In the genomic region with DNA sequence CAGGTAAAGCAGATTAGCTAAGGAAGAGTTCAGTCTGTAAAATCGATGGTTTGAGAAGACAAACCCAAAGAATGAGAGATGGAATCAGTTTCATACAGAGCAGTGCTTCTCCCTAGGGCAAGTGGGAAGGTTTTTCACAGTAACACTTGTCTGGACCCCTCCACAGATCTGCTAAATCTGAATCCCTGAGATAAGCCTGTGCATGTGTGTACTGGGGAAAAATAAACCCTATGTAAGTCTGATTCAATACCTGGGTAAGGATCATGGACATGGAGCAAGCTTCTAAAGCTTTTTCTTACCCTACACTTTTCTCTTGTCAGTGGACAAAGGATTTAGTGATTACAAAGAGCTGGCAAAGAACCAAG, we compare ENCODE assay signal across 18 cellular contexts. TPM values are rescaled to one million over a fixed set of nuclear protein-coding genes. Genes with fewer than 3 reads are reported as not detected.
DNase-seq lines count a peak whose midpoint lies in the region; ATAC-seq and TF ChIP-seq lines count a peak whose summit lies in the region.
"Had no signal": no experiment of that assay in that cellular context is flagged by ENCODE, and none has a peak within 500 bp of the region (broad histone marks: within the 10 kb centered on the region; RNA-seq: fewer than 3 reads in every experiment).

No MANE protein-coding gene starts in this region.

- H3F3A ChIP-seq in OCI-LY1 (ENCODE audit: insufficient read depth, low read length): no peaks in the 10 kb centered on the region

- no peak overlapping the region for H3K9ac ChIP-seq in OCI-LY1 (ENCODE audit: low read length)

- peak overlapping the region; percentile 53 for H3K27ac ChIP-seq in cardiac muscle cell
- peak overlapping the region; percentile 61 for H3K27ac ChIP-seq in OCI-LY1 (ENCODE audit: low read depth, low read length, poor library complexity, severe bottlenecking)
- no peak overlapping the region for H3K27ac ChIP-seq in upper lobe of right lung
- H3K27ac ChIP-seq: coronary artery, esophagus squamous epithelium, heart right ventricle had no signal

- no peak overlapping the region for H2AFZ ChIP-seq in OCI-LY1 (ENCODE audit: low read length)

- peaks cover 6% of the 10 kb centered on the region for H3K79me2 ChIP-seq in OCI-LY1 (ENCODE audit: insufficient read depth, low read length)

- no peaks in the 10 kb centered on the region for H3K9me2 ChIP-seq in OCI-LY1 (ENCODE audit: low read depth, low read length)

- no peak for ATAC-seq in Right ventricle myocardium superior (ENCODE audit: poor library complexity)
- no peak for ATAC-seq in upper lobe of right lung
- ATAC-seq: heart right ventricle; left cardiac atrium; stimulated activated naive CD8-positive, alpha-beta T cell treated with anti-CD3 and anti-CD28 coated beads, Interleukin-15, Interleukin-2, amounts not matched to agents 100 U/mL and 50 U/mL, for 24 hours had no signal

- H3K36me3 ChIP-seq in cardiac muscle cell: no peaks in the 10 kb centered on the region
- H3K36me3 ChIP-seq in OCI-LY1 (ENCODE audit: insufficient read depth, low read length): peaks cover 63% of the 10 kb centered on the region
- no peaks in the 10 kb centered on the region for H3K36me3 ChIP-seq in upper lobe of right lung
- H3K36me3 ChIP-seq: heart right ventricle had no signal

- H3K4me1 ChIP-seq in cardiac muscle cell (ENCODE audit: low read depth): peaks cover 15% of the 10 kb centered on the region
- H3K4me1 ChIP-seq in OCI-LY1 (ENCODE audit: insufficient read depth, low read length, severe bottlenecking): peaks cover 24% of the 10 kb centered on the region
- no peaks in the 10 kb centered on the region for H3K4me1 ChIP-seq in upper lobe of right lung
- H3K4me1 ChIP-seq: heart right ventricle had no signal

- TF ChIP-seq CTCF in cardiac muscle cell (IDR thresholded peaks at IDR 0.05; ENCODE audit: low read depth, low read length) (no peak), OCI-LY1 (IDR thresholded peaks at IDR 0.05; ENCODE audit: low read length) (no peak), fibroblast of the aortic adventitia (IDR thresholded peaks at IDR 0.05; ENCODE audit: insufficient read depth, low read length) (no peak), upper lobe of right lung (IDR thresholded peaks at IDR 0.05) (no peak)

- no peak overlapping the region; the same call in 1 of the 2 replicates for H3K4me2 ChIP-seq in OCI-LY1 (ENCODE audit: low read length)

- H3K27me3 ChIP-seq in cardiac muscle cell: no peaks in the 10 kb centered on the region
- H3K27me3 ChIP-seq in OCI-LY1 (ENCODE audit: insufficient read depth, low read length): no peaks in the 10 kb centered on the region
- no peaks in the 10 kb centered on the region for H3K27me3 ChIP-seq in upper lobe of right lung
- H3K27me3 ChIP-seq: esophagus squamous epithelium, heart right ventricle had no signal

- no peak overlapping the region for H3K4me3 ChIP-seq in cardiac muscle cell
- no peak overlapping the region for H3K4me3 ChIP-seq in OCI-LY1 (ENCODE audit: low read depth, low read length, poor library complexity, severe bottlenecking)
- no peak overlapping the region for H3K4me3 ChIP-seq in fibroblast of the aortic adventitia (ENCODE audit: low read depth, low read length)
- no peak overlapping the region for H3K4me3 ChIP-seq in upper lobe of right lung
- H3K4me3 ChIP-seq: coronary artery, esophagus squamous epithelium, heart right ventricle had no signal

- H3K9me3 ChIP-seq in cardiac muscle cell (ENCODE audit: low read depth) (no peaks in the 10 kb centered on the region), OCI-LY1 (ENCODE audit: low read length) (no peaks in the 10 kb centered on the region), upper lobe of right lung (no peaks in the 10 kb centered on the region)
- H3K9me3 ChIP-seq: esophagus squamous epithelium, heart right ventricle had no signal

- DNase-seq in cardiac muscle cell (ENCODE audit: low read depth in 1 of 2, low spot score in 1 of 2) (no peak), Right ventricle myocardium superior (no peak), fibroblast of the aortic adventitia (ENCODE audit: low read depth) (peak; percentile 30), superior temporal gyrus (ENCODE audit: extremely low spot score) (peak; percentile 30), upper lobe of right lung (no peak), NCI-H2171 treated with DMSO at 0.1 percent for 48 hours (lab: John Stamatoyannopoulos, UW) (no peak)
- DNase-seq in stimulated activated CD4-positive, alpha-beta T cell treated with anti-CD3 and anti-CD28 coated beads, Interleukin-15, amount 100 ng/mL, for 24 hours: no peak
- DNase-seq: activated gamma-delta T cell; anterior cingulate cortex; esophagus squamous epithelium; heart right ventricle; KG1; left cardiac atrium; NCI-H1417; NCI-H345; stimulated activated naive CD8-positive, alpha-beta T cell treated with anti-CD3 and anti-CD28 coated beads, Interleukin-15, Interleukin-2, amounts not matched to agents 100 U/mL and 50 U/mL, for 24 hours had no signal

- intact Hi-C loops in Right ventricle myocardium superior (cut with DNase I): no loop called here
- intact Hi-C loops in upper lobe of right lung (cut with DNase I): no loop called here

- H4K20me1 ChIP-seq in OCI-LY1 (ENCODE audit: insufficient read depth, low read length): no peaks in the 10 kb centered on the region

RNA-seq across cellular contexts. Expression of a gene that starts 13.6 kb away (rescaled TPM):
- total RNA-seq in cardiac muscle cell: 32.3 and 32.4 TPM in 2 replicates
- 47.0 and 50.1 TPM in 2 replicates for polyA plus RNA-seq in cardiac muscle cell
- total RNA-seq in Right ventricle myocardium superior: 2.1 TPM
- total RNA-seq in fibroblast of the aortic adventitia (ENCODE audit: low replicate concordance): 18.2 and 23.0 TPM in 2 replicates
- total RNA-seq in upper lobe of right lung: 4.7 TPM

Comparison
In these comparisons a context has a peak if more than half of its experiments do, and no peak if none do; other contexts are left out.
1. DNase-seq: peak in fibroblast of the aortic adventitia (single experiment) and superior temporal gyrus (single experiment); none in cardiac muscle cell (0 of 2), Right ventricle myocardium superior (single experiment), upper lobe of right lung (single experiment), NCI-H2171 treated with DMSO at 0.1 percent for 48 hours (single experiment) and stimulated activated CD4-positive, alpha-beta T cell treated with anti-CD3 and anti-CD28 coated beads, Interleukin-15, amount 100 ng/mL, for 24 hours (single experiment).